In genomic region chr3:8529197-8529637, GRCh38 we compare ENCODE assay signal across 12 cellular contexts. TPM values are rescaled to one million over a fixed set of nuclear protein-coding genes. Genes with fewer than 3 reads are reported as not detected.
DNase-seq lines count a peak whose midpoint lies in the region; ATAC-seq, FAIRE-seq and TF ChIP-seq lines count a peak whose summit lies in the region.
"Had no signal": no experiment of that assay in that cellular context is flagged by ENCODE, and none has a peak within 500 bp of the region (broad histone marks: within the 10 kb centered on the region; RNA-seq: fewer than 3 reads in every experiment).

No MANE protein-coding gene starts in this region.

- no peak overlapping the region for H3K56ac ChIP-seq in H9 (ENCODE audit: insufficient read length, low read depth, low read length)

- FAIRE-seq in kidney (lab: Jason Lieb, UNC): peak; percentile 65

- no peak overlapping the region for H2BK15ac ChIP-seq in H9 (ENCODE audit: low read depth, low read length)

- no peak overlapping the region for H3K23ac ChIP-seq in H9 (ENCODE audit: insufficient read length, low read depth, low read length)

- intact Hi-C loops in kidney (cut with DNase I): no loop called here
- intact Hi-C loops in gastrocnemius medialis (cut with DNase I; ENCODE audit: low total_unique reads): no loop called here

- H4K8ac ChIP-seq in H9 (replicated peaks; ENCODE audit: insufficient read length, low read depth, low read length): no peak overlapping the region

- no peak overlapping the region for H2BK120ac ChIP-seq in H9 (ENCODE audit: low read depth, low read length, poor library complexity, severe bottlenecking)

- no peak overlapping the region for H3K18ac ChIP-seq in H9 (ENCODE audit: insufficient read length, low read depth, low read length)

- H4K5ac ChIP-seq in H9 (ENCODE audit: insufficient read length, low read depth, low read length): no peak overlapping the region

- H3K4ac ChIP-seq in H9 (ENCODE audit: low read depth, low read length): no peak overlapping the region

- no peaks in the 10 kb centered on the region for H3K36me3 Mint-ChIP-seq in stimulated activated memory B cell treated with anti-CD40 and anti-IgM and Interleukin-4, amounts not matched to agents 10 μg/mL and 1 μg/mL and 100 μg/mL, for 72 hours
- H3K36me3 Mint-ChIP-seq in H9 (ENCODE audit: insufficient read depth in 1 of 3, low read depth in 3 of 3): peaks cover 0 to 15% (median 0%) of the 10 kb centered on the region in 3 experiments; a peak in 2 of 7 replicates
- no peaks in the 10 kb centered on the region for H3K36me3 Mint-ChIP-seq in activated T-helper 17 cell treated with anti-CD3 and anti-CD28 coated beads, Interleukin-2, amount 50 U/mL, for 72 hours (ENCODE audit: low read depth)

- no peak overlapping the region for H4K91ac ChIP-seq in H9 (ENCODE audit: insufficient read length, low read depth, low read length)

- H2AFZ ChIP-seq in H9 (ENCODE audit: low read length): no peak overlapping the region

- no peak overlapping the region for H2BK12ac ChIP-seq in H9 (ENCODE audit: insufficient read length, low read depth, low read length)

- no peaks in the 10 kb centered on the region for H4K20me1 ChIP-seq in H9 (ENCODE audit: control insufficient read depth, insufficient read depth, insufficient read length)

- H3K9me3 Mint-ChIP-seq in stimulated activated memory B cell treated with anti-CD40 and anti-IgM and Interleukin-4, amounts not matched to agents 10 μg/mL and 1 μg/mL and 100 μg/mL, for 72 hours: no peaks in the 10 kb centered on the region
- no peaks in the 10 kb centered on the region for H3K9me3 Mint-ChIP-seq in H9
- no peaks in the 10 kb centered on the region for H3K9me3 Mint-ChIP-seq in activated T-helper 17 cell treated with anti-CD3 and anti-CD28 coated beads, Interleukin-2, amount 50 U/mL, for 72 hours
- H3K9me3 Mint-ChIP-seq: activated T-cell treated with anti-CD3 and anti-CD28 coated beads, Interleukin-2, amount 50 U/mL, for 72 hours had no signal

- H2AK5ac ChIP-seq in H9 (ENCODE audit: insufficient read length, low read length): no peak overlapping the region

- no peak for TF ChIP-seq POLR2A in gastrocnemius medialis (IDR thresholded peaks at IDR 0.05)

- H2BK20ac ChIP-seq in H9 (ENCODE audit: low read depth, low read length, poor library complexity, severe bottlenecking): no peak overlapping the region

- H3K27me3 Mint-ChIP-seq in stimulated activated memory B cell treated with anti-CD40 and anti-IgM and Interleukin-4, amounts not matched to agents 10 μg/mL and 1 μg/mL and 100 μg/mL, for 72 hours: no peaks in the 10 kb centered on the region
- no peaks in the 10 kb centered on the region for H3K27me3 Mint-ChIP-seq in H9 (ENCODE audit: low read depth)
- peaks cover 13% of the 10 kb centered on the region for H3K27me3 Mint-ChIP-seq in activated T-helper 17 cell treated with anti-CD3 and anti-CD28 coated beads, Interleukin-2, amount 50 U/mL, for 72 hours

- no peak overlapping the region for H3K4me3 ChIP-seq in cardiac fibroblast (replicated peaks in 1 of 2; ENCODE audit: low read depth in 2 of 2, low read length in 2 of 2)
- H3K4me3 ChIP-seq in kidney (ENCODE audit: low read length in 2 of 2): no peak overlapping the region
- no peak overlapping the region for H3K4me3 ChIP-seq in gastrocnemius medialis

- TF ChIP-seq CTCF in cardiac fibroblast (IDR thresholded peaks at IDR 0.05; ENCODE audit: low read depth, low read length) (no peak), kidney (IDR thresholded peaks at IDR 0.05; ENCODE audit: borderline replicate concordance, extremely low read depth, insufficient read depth) (no peak), gastrocnemius medialis (IDR thresholded peaks at IDR 0.05 in 4 of 5, conservative IDR thresholded peaks at IDR 0.05 in 1 of 5) (no peak), H9 (conservative IDR thresholded peaks at IDR 0.05) (no peak)

- H3K27ac Mint-ChIP-seq in stimulated activated memory B cell treated with anti-CD40 and anti-IgM and Interleukin-4, amounts not matched to agents 10 μg/mL and 1 μg/mL and 100 μg/mL, for 72 hours: no peak overlapping the region
- peak overlapping the region in 1 of 3 experiments; percentile 2; a peak in 3 of 7 replicates for H3K27ac Mint-ChIP-seq in H9
- H3K27ac Mint-ChIP-seq in activated T-helper 17 cell treated with anti-CD3 and anti-CD28 coated beads, Interleukin-2, amount 50 U/mL, for 72 hours: no peak overlapping the region
- H3K27ac Mint-ChIP-seq: activated T-cell treated with anti-CD3 and anti-CD28 coated beads, Interleukin-2, amount 50 U/mL, for 72 hours had no signal

- peak overlapping the region in 1 of 2 donors; percentile 26 for H3K27ac ChIP-seq in kidney (ENCODE audit: low read depth in 2 of 2, low read length in 2 of 2)
- H3K27ac ChIP-seq in gastrocnemius medialis: peak overlapping the region; percentile 45 to 95 (median 91)
- no peak overlapping the region for H3K27ac ChIP-seq in H9 (ENCODE audit: insufficient read length, low read depth, low read length)

- H3K79me2 ChIP-seq in H9 (ENCODE audit: insufficient read depth, low read length): no peaks in the 10 kb centered on the region

- H3K9me3 ChIP-seq in kidney (ENCODE audit: control insufficient read depth in 1 of 2, low read length in 2 of 2): no peaks in the 10 kb centered on the region
- no peaks in the 10 kb centered on the region for H3K9me3 ChIP-seq in gastrocnemius medialis
- no peaks in the 10 kb centered on the region for H3K9me3 ChIP-seq in H9 (ENCODE audit: control insufficient read depth, low read depth, low read length)

- no peak overlapping the region for H3K4me3 Mint-ChIP-seq in stimulated activated memory B cell treated with anti-CD40 and anti-IgM and Interleukin-4, amounts not matched to agents 10 μg/mL and 1 μg/mL and 100 μg/mL, for 72 hours
- no peak overlapping the region for H3K4me3 Mint-ChIP-seq in H9
- no peak overlapping the region for H3K4me3 Mint-ChIP-seq in activated T-helper 17 cell treated with anti-CD3 and anti-CD28 coated beads, Interleukin-2, amount 50 U/mL, for 72 hours
- H3K4me3 Mint-ChIP-seq: activated T-cell treated with anti-CD3 and anti-CD28 coated beads, Interleukin-2, amount 50 U/mL, for 72 hours had no signal

- no peak overlapping the region for H3K14ac ChIP-seq in H9 (ENCODE audit: insufficient read depth, low read length)

- H3K23me2 ChIP-seq in H9 (ENCODE audit: insufficient read length, low read depth, low read length, poor library complexity, severe bottlenecking): no peaks in the 10 kb centered on the region

- in situ Hi-C loops in gastrocnemius medialis (cut with MboI; ENCODE audit: low sequenced_read_pairs in 4 of 4): no loop called here

- ATAC-seq in gastrocnemius medialis: peak in 1 of 2 donors; percentile 31
- no peak for ATAC-seq in stimulated activated memory B cell treated with anti-CD40 and anti-IgM and Interleukin-4, amounts not matched to agents 10 μg/mL and 1 μg/mL and 100 μg/mL, for 72 hours
- ATAC-seq in activated T-helper 17 cell treated with anti-CD3 and anti-CD28 coated beads, Interleukin-2, amount 50 U/mL, for 72 hours (replicated peaks): no peak
- ATAC-seq: activated T-cell treated with anti-CD3 and anti-CD28 coated beads, Interleukin-2, amount 50 U/mL, for 72 hours had no signal

- H3T11ph ChIP-seq in H9 (ENCODE audit: low read length): no peak overlapping the region

- H3K4me2 ChIP-seq in H9 (ENCODE audit: insufficient read depth, insufficient read length, low read length): no peak overlapping the region

- no peaks in the 10 kb centered on the region for H3K4me1 Mint-ChIP-seq in stimulated activated memory B cell treated with anti-CD40 and anti-IgM and Interleukin-4, amounts not matched to agents 10 μg/mL and 1 μg/mL and 100 μg/mL, for 72 hours
- peaks cover 27 to 38% of the 10 kb centered on the region in 2 experiments for H3K4me1 Mint-ChIP-seq in H9
- no peaks in the 10 kb centered on the region for H3K4me1 Mint-ChIP-seq in activated T-helper 17 cell treated with anti-CD3 and anti-CD28 coated beads, Interleukin-2, amount 50 U/mL, for 72 hours

- no peaks in the 10 kb centered on the region for H3K79me1 ChIP-seq in H9 (ENCODE audit: insufficient read depth, low read depth, low read length, poor library complexity, severe bottlenecking)

- WGBS in H9 (ENCODE audit: extremely low coverage, insufficient read length, low lambda C conversion rate): no CpG with 5 or more reads among the region's 8 CpGs

- H3K36me3 ChIP-seq in kidney (ENCODE audit: control insufficient read depth in 1 of 2, insufficient read depth in 2 of 2, low read length in 2 of 2) (no peaks in the 10 kb centered on the region), gastrocnemius medialis (no peaks in the 10 kb centered on the region)

- no peak overlapping the region for H3K9ac ChIP-seq in kidney (ENCODE audit: low read length in 2 of 2)
- H3K9ac ChIP-seq in H9 (ENCODE audit: extremely low read depth, insufficient read length, low read length): no peak overlapping the region

- peaks cover 14 to 23% of the 10 kb centered on the region in 2 donors for H3K4me1 ChIP-seq in kidney (ENCODE audit: control insufficient read depth in 1 of 2, insufficient read depth in 1 of 2, low read depth in 1 of 2, low read length in 2 of 2)
- peaks cover 97 to 98% of the 10 kb centered on the region in 2 donors for H3K4me1 ChIP-seq in gastrocnemius medialis
- H3K4me1 ChIP-seq in H9 (ENCODE audit: insufficient read depth, low read length): no peaks in the 10 kb centered on the region

- no peak overlapping the region for H2BK5ac ChIP-seq in H9 (ENCODE audit: insufficient read length, low read length)

- H3K27me3 ChIP-seq in gastrocnemius medialis (no peaks in the 10 kb centered on the region), H9 (ENCODE audit: insufficient read depth, low read length) (no peaks in the 10 kb centered on the region)

- peak; percentile 41 for DNase-seq in GM04504 (ENCODE audit: low read depth)
- peak; percentile 72 to 87 for DNase-seq in cardiac fibroblast (ENCODE audit: low read depth in 2 of 2)
- DNase-seq in kidney: no peak
- no peak for DNase-seq in gastrocnemius medialis
- no peak for DNase-seq in activated naive CD4-positive, alpha-beta T cell treated with anti-CD3 and anti-CD28 coated beads, Interleukin-2, amount 50 U/mL, for 16 hours
- DNase-seq in H9: no peak
- DNase-seq: activated T-cell treated with anti-CD3 and anti-CD28 coated beads, Interleukin-2, amount 50 U/mL, for 72 hours; DMS79; NCI-H187 treated with DMSO at 0.1 percent for 48 hours; T-helper 2 cell had no signal

RNA-seq across cellular contexts. Expression of gene LMCD1, which starts 27.6 kb away (rescaled TPM):
- 65.4 TPM for total RNA-seq in kidney
- polyA plus RNA-seq in kidney (ENCODE audit: insufficient read depth, low read depth, low replicate concordance): 24.3 TPM
- 100 to 1,000 TPM in 3 of 4 donors, 10 to 100 TPM in 1; 96.0 to 581 (median 167) TPM for total RNA-seq in gastrocnemius medialis
- total RNA-seq in H9 (2021): 19.2 and 22.1 TPM in 2 replicates
- total RNA-seq in activated T-helper 17 cell treated with anti-CD3 and anti-CD28 coated beads, Interleukin-2, amount 50 U/mL, for 72 hours: 1 to 10 TPM; 1.6 to 9.8 TPM

Comparison
In these comparisons a context has a peak if more than half of its experiments do, and no peak if none do; other contexts are left out.
1. DNase-seq: peak in GM04504 (single experiment) and cardiac fibroblast (2 of 2); none in kidney (single experiment), gastrocnemius medialis (0 of 2), activated naive CD4-positive, alpha-beta T cell treated with anti-CD3 and anti-CD28 coated beads, Interleukin-2, amount 50 U/mL, for 16 hours (single experiment) and H9 (single experiment).